In genomic region chr5:132422720-132423442, GRCh38 we compare ENCODE assay signal across 1 cellular context.
TF ChIP-seq lines count a peak whose summit lies in the region.

No MANE protein-coding gene starts in this region.

TF ChIP-seq in HepG2, 621 proteins besides CTCF, POLR2A, EP300 and RAD21 (continued from another document and continues in another):
- TF ChIP-seq ZNF326 (CRISPR knock-in tag; IDR thresholded peaks at IDR 0.05; ENCODE audit: borderline replicate concordance), result no peak
- TF ChIP-seq TFAP4 (IDR thresholded peaks at IDR 0.05; ENCODE audit: borderline replicate concordance, low read depth), result peak; percentile 41; the same call in 1 of the 2 replicates
- TF ChIP-seq REXO4 (CRISPR knock-in tag; IDR thresholded peaks at IDR 0.05; ENCODE audit: borderline replicate concordance), result no peak
- no peak for TF ChIP-seq GMEB2 (CRISPR knock-in tag; IDR thresholded peaks at IDR 0.05; ENCODE audit: low read depth)
- TF ChIP-seq FIP1L1 (IDR thresholded peaks at IDR 0.05; ENCODE audit: borderline replicate concordance, insufficient read depth, low read depth, low read length), result no peak
- TF ChIP-seq NKX3-1 (CRISPR knock-in tag; IDR thresholded peaks at IDR 0.05), result no peak
- TF ChIP-seq ZNF256 (CRISPR knock-in tag; conservative IDR thresholded peaks at IDR 0.05), result no peak
- TF ChIP-seq, protein P1, sequence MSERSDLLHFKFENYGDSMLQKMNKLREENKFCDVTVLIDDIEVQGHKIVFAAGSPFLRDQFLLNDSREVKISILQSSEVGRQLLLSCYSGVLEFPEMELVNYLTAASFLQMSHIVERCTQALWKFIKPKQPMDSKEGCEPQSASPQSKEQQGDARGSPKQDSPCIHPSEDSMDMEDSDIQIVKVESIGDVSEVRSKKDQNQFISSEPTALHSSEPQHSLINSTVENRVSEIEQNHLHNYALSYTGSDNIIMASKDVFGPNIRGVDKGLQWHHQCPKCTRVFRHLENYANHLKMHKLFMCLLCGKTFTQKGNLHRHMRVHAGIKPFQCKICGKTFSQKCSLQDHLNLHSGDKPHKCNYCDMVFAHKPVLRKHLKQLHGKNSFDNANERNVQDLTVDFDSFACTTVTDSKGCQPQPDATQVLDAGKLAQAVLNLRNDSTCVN (CRISPR knock-in tag; IDR thresholded peaks at IDR 0.05; ENCODE audit: borderline replicate concordance), result 0 out of 2 replicates have a peak, but pooled peaks have one; percentile 25
- TF ChIP-seq ZBTB49 (CRISPR knock-in tag; IDR thresholded peaks at IDR 0.05; ENCODE audit: borderline replicate concordance), result no peak
- no peak for TF ChIP-seq MEIS2 (CRISPR knock-in tag; IDR thresholded peaks at IDR 0.05)
- TF ChIP-seq ZNF850 (CRISPR knock-in tag; conservative IDR thresholded peaks at IDR 0.05), result no peak
- TF ChIP-seq SIN3B (IDR thresholded peaks at IDR 0.05; ENCODE audit: low read length), result no peak
- no peak for TF ChIP-seq SRSF1 (optimal IDR thresholded peaks at IDR 0.05; ENCODE audit: low read depth, low read length)
- TF ChIP-seq, protein P2, sequence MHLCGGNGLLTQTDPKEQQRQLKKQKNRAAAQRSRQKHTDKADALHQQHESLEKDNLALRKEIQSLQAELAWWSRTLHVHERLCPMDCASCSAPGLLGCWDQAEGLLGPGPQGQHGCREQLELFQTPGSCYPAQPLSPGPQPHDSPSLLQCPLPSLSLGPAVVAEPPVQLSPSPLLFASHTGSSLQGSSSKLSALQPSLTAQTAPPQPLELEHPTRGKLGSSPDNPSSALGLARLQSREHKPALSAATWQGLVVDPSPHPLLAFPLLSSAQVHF (CRISPR knock-in tag; IDR thresholded peaks at IDR 0.05), result no peak
- no peak for TF ChIP-seq ZNF557 (CRISPR knock-in tag; IDR thresholded peaks at IDR 0.05)
- no peak for TF ChIP-seq RERE (CRISPR knock-in tag; IDR thresholded peaks at IDR 0.05; ENCODE audit: low read depth)
- no peak for TF ChIP-seq CBFB (CRISPR knock-in tag; IDR thresholded peaks at IDR 0.05)
- TF ChIP-seq, protein P3, sequence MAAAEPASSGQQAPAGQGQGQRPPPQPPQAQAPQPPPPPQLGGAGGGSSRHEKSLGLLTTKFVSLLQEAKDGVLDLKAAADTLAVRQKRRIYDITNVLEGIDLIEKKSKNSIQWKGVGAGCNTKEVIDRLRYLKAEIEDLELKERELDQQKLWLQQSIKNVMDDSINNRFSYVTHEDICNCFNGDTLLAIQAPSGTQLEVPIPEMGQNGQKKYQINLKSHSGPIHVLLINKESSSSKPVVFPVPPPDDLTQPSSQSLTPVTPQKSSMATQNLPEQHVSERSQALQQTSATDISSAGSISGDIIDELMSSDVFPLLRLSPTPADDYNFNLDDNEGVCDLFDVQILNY (CRISPR knock-in tag; conservative IDR thresholded peaks at IDR 0.05), result no peak
- TF ChIP-seq, protein P4, sequence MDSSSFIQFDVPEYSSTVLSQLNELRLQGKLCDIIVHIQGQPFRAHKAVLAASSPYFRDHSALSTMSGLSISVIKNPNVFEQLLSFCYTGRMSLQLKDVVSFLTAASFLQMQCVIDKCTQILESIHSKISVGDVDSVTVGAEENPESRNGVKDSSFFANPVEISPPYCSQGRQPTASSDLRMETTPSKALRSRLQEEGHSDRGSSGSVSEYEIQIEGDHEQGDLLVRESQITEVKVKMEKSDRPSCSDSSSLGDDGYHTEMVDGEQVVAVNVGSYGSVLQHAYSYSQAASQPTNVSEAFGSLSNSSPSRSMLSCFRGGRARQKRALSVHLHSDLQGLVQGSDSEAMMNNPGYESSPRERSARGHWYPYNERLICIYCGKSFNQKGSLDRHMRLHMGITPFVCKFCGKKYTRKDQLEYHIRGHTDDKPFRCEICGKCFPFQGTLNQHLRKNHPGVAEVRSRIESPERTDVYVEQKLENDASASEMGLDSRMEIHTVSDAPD (CRISPR knock-in tag; IDR thresholded peaks at IDR 0.05), result no peak
- TF ChIP-seq KAT7 (CRISPR knock-in tag; IDR thresholded peaks at IDR 0.05; ENCODE audit: borderline replicate concordance), result no peak
- TF ChIP-seq, protein P5, sequence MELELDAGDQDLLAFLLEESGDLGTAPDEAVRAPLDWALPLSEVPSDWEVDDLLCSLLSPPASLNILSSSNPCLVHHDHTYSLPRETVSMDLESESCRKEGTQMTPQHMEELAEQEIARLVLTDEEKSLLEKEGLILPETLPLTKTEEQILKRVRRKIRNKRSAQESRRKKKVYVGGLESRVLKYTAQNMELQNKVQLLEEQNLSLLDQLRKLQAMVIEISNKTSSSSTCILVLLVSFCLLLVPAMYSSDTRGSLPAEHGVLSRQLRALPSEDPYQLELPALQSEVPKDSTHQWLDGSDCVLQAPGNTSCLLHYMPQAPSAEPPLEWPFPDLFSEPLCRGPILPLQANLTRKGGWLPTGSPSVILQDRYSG (CRISPR knock-in tag; IDR thresholded peaks at IDR 0.05), result no peak
- no peak for TF ChIP-seq ZNF788 (CRISPR knock-in tag; IDR thresholded peaks at IDR 0.05; ENCODE audit: borderline replicate concordance)
- TF ChIP-seq ZNF83 (CRISPR knock-in tag; IDR thresholded peaks at IDR 0.05; ENCODE audit: borderline replicate concordance), result no peak
- no peak for TF ChIP-seq ZNF549 (CRISPR knock-in tag; IDR thresholded peaks at IDR 0.05)
- TF ChIP-seq SRSF4 (IDR thresholded peaks at IDR 0.05; ENCODE audit: low read depth, low read length, poor library complexity, severe bottlenecking), result no peak
- TF ChIP-seq ZNF512B (CRISPR knock-in tag; IDR thresholded peaks at IDR 0.05; ENCODE audit: borderline replicate concordance), result no peak
- TF ChIP-seq NRL (CRISPR knock-in tag; IDR thresholded peaks at IDR 0.05; ENCODE audit: borderline replicate concordance), result no peak
- TF ChIP-seq ZNF101 (CRISPR knock-in tag; IDR thresholded peaks at IDR 0.05; ENCODE audit: borderline replicate concordance, low read depth), result no peak
- TF ChIP-seq SMC3 (IDR thresholded peaks at IDR 0.05; ENCODE audit: low read length), result no peak
- no peak for TF ChIP-seq ZNF552 (CRISPR knock-in tag; IDR thresholded peaks at IDR 0.05; ENCODE audit: borderline replicate concordance)
- TF ChIP-seq ZNF772 (CRISPR knock-in tag; IDR thresholded peaks at IDR 0.05), result no peak
- TF ChIP-seq ZBTB38 (CRISPR knock-in tag; IDR thresholded peaks at IDR 0.05), result no peak
- no peak; the same call in 1 of the 2 replicates for TF ChIP-seq GABPB1 (CRISPR knock-in tag; IDR thresholded peaks at IDR 0.05)
- no peak for TF ChIP-seq ZBTB37 (CRISPR knock-in tag; IDR thresholded peaks at IDR 0.05)
- TF ChIP-seq KAT8 (CRISPR knock-in tag; IDR thresholded peaks at IDR 0.05), result 0 out of 2 replicates have a peak, but pooled peaks have one; percentile 46
- no peak for TF ChIP-seq MBD4 (IDR thresholded peaks at IDR 0.05; ENCODE audit: borderline replicate concordance, low read length)
